In genomic region chr7:88301924-88302323, GRCh38 we compare ENCODE assay signal across 7 cellular contexts. TPM values are rescaled to one million over a fixed set of nuclear protein-coding genes. Genes with fewer than 3 reads are reported as not detected.
"Had no signal": no experiment of that assay in that cellular context is flagged by ENCODE, and none has a peak within 500 bp of the region (broad histone marks: within the 10 kb centered on the region; RNA-seq: fewer than 3 reads in every experiment).

No MANE protein-coding gene starts in this region.

- H3K4me2 ChIP-seq: GM23338 had no signal

- H2AFZ ChIP-seq: GM23338 had no signal

- DNase-seq: H9, HCEC 1CT, IMR-90 had no signal

- H3K4me3 ChIP-seq: GM23338 had no signal

- FAIRE-seq: H1, H54, HTR-8/SVneo had no signal

- ATAC-seq: GM23338 had no signal

RNA-seq across cellular contexts. Expression of gene STEAP4, which starts 4.8 kb away (rescaled TPM):
- total RNA-seq: GM23338, H1, H9, IMR-90 had no signal
- polyA plus RNA-seq: IMR-90 had no signal
